Comparison of ENCODE assay signal across 8 cellular contexts in the genomic region with DNA sequence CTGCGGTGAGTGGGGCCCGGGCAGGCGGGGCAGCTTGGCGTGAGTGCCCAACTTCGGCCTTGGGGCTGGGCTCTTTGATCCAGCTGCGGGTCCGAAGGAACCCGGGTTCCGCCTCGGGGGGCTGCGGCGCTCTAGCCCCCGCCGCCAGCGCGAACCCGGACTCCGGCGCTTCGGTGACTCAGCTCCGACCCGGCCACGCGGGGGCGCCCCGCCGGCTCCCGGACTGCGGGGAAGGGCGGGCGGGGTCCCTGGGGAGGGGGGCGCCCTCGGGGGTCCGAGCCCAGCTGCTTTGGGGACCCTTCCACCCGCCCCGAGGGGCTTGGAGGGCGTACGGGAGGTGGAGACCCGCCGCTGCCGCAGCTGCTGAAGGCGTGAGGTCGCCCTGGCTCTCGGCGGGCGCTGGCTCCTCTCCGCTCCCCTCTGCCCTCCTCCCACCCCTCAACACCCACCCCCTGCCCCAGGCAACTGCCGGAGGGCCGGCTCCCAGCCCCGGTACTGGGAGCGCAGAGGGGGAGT. TPM values are rescaled to one million over a fixed set of nuclear protein-coding genes. Genes with fewer than 3 reads are reported as not detected.
DNase-seq lines count a peak whose midpoint lies in the region; ATAC-seq, FAIRE-seq and TF ChIP-seq lines count a peak whose summit lies in the region.

No MANE protein-coding gene starts in this region.

- no peak for FAIRE-seq in pancreas (lab: Jason Lieb, UNC)

- peaks cover 0 to 8% (median 0%) of the 10 kb centered on the region in 3 donors for H3K4me1 ChIP-seq in pancreas

- H3K36me3 ChIP-seq in pancreas, result no peaks in the 10 kb centered on the region

- intact Hi-C loops in activated T-helper 2 cell treated with anti-CD3 and anti-CD28 coated beads, Interferon-gamma antibody, Interleukin-2, Interleukin-4, amounts not matched to agents 10 μg/mL and 5 μg/mL and 100 μg/mL, durations not matched to agents 14 hours and 24 hours and 36 hours (cut with micrococcal nuclease), result loop anchor here (2.0 kb wide), 2 partner anchors 48 to 76 kb away; no protein-coding TSS in a partner anchor
- intact Hi-C loops in head of caudate nucleus (cut with DNase I) (loop anchor here (10.0 kb wide), 1 partner anchor 52 kb away; no protein-coding TSS in a partner anchor), pancreas (cut with DNase I) (loop anchor here in 1 of 3 donors (10.0 kb wide), 1 partner anchor 332 kb away; no protein-coding TSS in a partner anchor)

- H3K9me3 Mint-ChIP-seq in activated T-helper 2 cell treated with anti-CD3 and anti-CD28 coated beads, Interferon-gamma antibody, Interleukin-2, Interleukin-4, amounts not matched to agents 10 μg/mL and 5 μg/mL and 100 μg/mL, durations not matched to agents 14 hours and 24 hours and 36 hours, result no peaks in the 10 kb centered on the region

- H3K9me3 ChIP-seq in pancreas, result no peaks in the 10 kb centered on the region

- DNase-seq in AG10803 (ENCODE audit: low read depth), result no peak
- peak; percentile 22 for DNase-seq in NCI-H226
- DNase-seq in activated T-helper 2 cell treated with anti-CD3 and anti-CD28 coated beads, Interferon-gamma antibody, Interleukin-2, Interleukin-4, amounts not matched to agents 10 μg/mL and 5 μg/mL and 100 μg/mL, durations not matched to agents 14 hours and 24 hours and 36 hours (ENCODE audit: low spot score), result peak; percentile 28
- peak in 38 of 42 donors; percentile 24 to 83 (median 64) for DNase-seq in head of caudate nucleus
- DNase-seq in pancreas, result peak in 5 of 6 donors; percentile 39 to 86 (median 47)
- no peak for DNase-seq in NOMO-1 treated with DMSO at 0.1 percent for 48 hours (lab: John Stamatoyannopoulos, UW; ENCODE audit: unreplicated experiment)
- DNase-seq in SW480 (ENCODE audit: low spot score), result no peak

- H3K4me3 ChIP-seq in AG10803 (ENCODE audit: low read length) (peak overlapping the region; percentile 66), pancreas (peak overlapping the region; percentile 57 to 89 (median 79))

- H3K27ac ChIP-seq in pancreas, result peak overlapping the region in 2 of 4 donors; percentile 23 to 33

- H3K27me3 Mint-ChIP-seq in activated T-helper 2 cell treated with anti-CD3 and anti-CD28 coated beads, Interferon-gamma antibody, Interleukin-2, Interleukin-4, amounts not matched to agents 10 μg/mL and 5 μg/mL and 100 μg/mL, durations not matched to agents 14 hours and 24 hours and 36 hours (ENCODE audit: low read depth), result peaks cover 25% of the 10 kb centered on the region

- TF ChIP-seq CTCF in AG10803 (conservative IDR thresholded peaks at IDR 0.05; ENCODE audit: low read length), result peak; percentile 31
- TF ChIP-seq CTCF in pancreas (IDR thresholded peaks at IDR 0.05), result peak; percentile 21 to 54 (median 42)

- 0 to 1% methylated on average over 30 to 51 of the region's 51 CpGs for WGBS in pancreas, 2 donors

- no peaks in the 10 kb centered on the region for H3K27me3 ChIP-seq in pancreas

- H3K36me3 Mint-ChIP-seq in activated T-helper 2 cell treated with anti-CD3 and anti-CD28 coated beads, Interferon-gamma antibody, Interleukin-2, Interleukin-4, amounts not matched to agents 10 μg/mL and 5 μg/mL and 100 μg/mL, durations not matched to agents 14 hours and 24 hours and 36 hours (ENCODE audit: low read depth), result no peaks in the 10 kb centered on the region

- ATAC-seq in GM19438 (IDR thresholded peaks at IDR 0.05; ENCODE audit: low read depth, unreplicated experiment) (peak; percentile 57), pancreas (peak; percentile 46 to 74 (median 72))

- peaks cover 6% of the 10 kb centered on the region for H3K4me1 Mint-ChIP-seq in activated T-helper 2 cell treated with anti-CD3 and anti-CD28 coated beads, Interferon-gamma antibody, Interleukin-2, Interleukin-4, amounts not matched to agents 10 μg/mL and 5 μg/mL and 100 μg/mL, durations not matched to agents 14 hours and 24 hours and 36 hours (ENCODE audit: low read depth)

- H3K27ac Mint-ChIP-seq in activated T-helper 2 cell treated with anti-CD3 and anti-CD28 coated beads, Interferon-gamma antibody, Interleukin-2, Interleukin-4, amounts not matched to agents 10 μg/mL and 5 μg/mL and 100 μg/mL, durations not matched to agents 14 hours and 24 hours and 36 hours, result no peak overlapping the region

- H3K4me3 Mint-ChIP-seq in activated T-helper 2 cell treated with anti-CD3 and anti-CD28 coated beads, Interferon-gamma antibody, Interleukin-2, Interleukin-4, amounts not matched to agents 10 μg/mL and 5 μg/mL and 100 μg/mL, durations not matched to agents 14 hours and 24 hours and 36 hours (ENCODE audit: low read depth), result peak overlapping the region; percentile 78

RNA-seq across cellular contexts. Expression of gene CPNE2, which starts 0.5 kb away (rescaled TPM):
- 7.6 and 9.9 TPM in 2 replicates for total RNA-seq in activated T-helper 2 cell treated with anti-CD3 and anti-CD28 coated beads, Interferon-gamma antibody, Interleukin-2, Interleukin-4, amounts not matched to agents 10 μg/mL and 5 μg/mL and 100 μg/mL, durations not matched to agents 14 hours and 24 hours and 36 hours
- total RNA-seq in pancreas, result 10 to 100 TPM in 1 of 6 donors, 1 to 10 TPM in 5; 3.2 to 12.4 (median 4.3) TPM
- 10 to 100 TPM; 14.8 to 17.1 TPM for polyA plus RNA-seq in pancreas

Comparison
In these comparisons a context has a peak if more than half of its experiments do, and no peak if none do; other contexts are left out.
1. DNase-seq: peak in NCI-H226 (single experiment), activated T-helper 2 cell treated with anti-CD3 and anti-CD28 coated beads, Interferon-gamma antibody, Interleukin-2, Interleukin-4, amounts not matched to agents 10 μg/mL and 5 μg/mL and 100 μg/mL, durations not matched to agents 14 hours and 24 hours and 36 hours (single experiment), head of caudate nucleus (38 of 42) and pancreas (5 of 6); none in AG10803 (single experiment), NOMO-1 treated with DMSO at 0.1 percent for 48 hours (single experiment) and SW480 (single experiment).